ENCODE assay signal across 8 cellular contexts in the genomic region with DNA sequence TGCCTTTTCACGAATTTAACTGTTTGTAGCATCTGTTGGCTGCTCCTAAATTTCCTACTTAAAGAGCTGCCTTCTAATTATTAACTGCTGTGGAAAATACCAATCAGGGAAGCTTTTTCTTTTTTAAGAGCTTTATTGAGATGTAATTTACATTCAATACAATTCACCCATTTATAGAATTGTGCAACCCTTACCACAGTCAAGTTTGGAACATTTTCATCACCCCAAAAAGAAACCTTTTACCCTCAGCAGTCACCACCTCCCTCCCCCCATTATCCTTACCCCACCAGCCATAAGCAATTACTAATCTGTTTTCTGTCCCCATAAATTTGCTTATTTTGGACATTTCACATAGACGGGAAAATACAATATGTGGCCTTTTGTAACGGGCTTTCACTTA. TPM values are rescaled to one million over a fixed set of nuclear protein-coding genes. Genes with fewer than 3 reads are reported as not detected.
DNase-seq lines count a peak whose midpoint lies in the region; TF ChIP-seq lines count a peak whose summit lies in the region.

No MANE protein-coding gene starts in this region.

- H3K23ac ChIP-seq in trophoblast cell (ENCODE audit: low read length): no peak overlapping the region

- H2BK120ac ChIP-seq in trophoblast cell (ENCODE audit: insufficient read depth, low read length, poor library complexity): no peak overlapping the region

- DNase-seq in PC-9: no peak
- no peak for DNase-seq in epithelial cell of proximal tubule (ENCODE audit: low read depth)
- no peak for DNase-seq in trophoblast cell
- no peak for DNase-seq in SHP77 (lab: John Stamatoyannopoulos, UW)
- no peak for DNase-seq in activated CD8-positive, alpha-beta memory T cell treated with anti-CD3 and anti-CD28 coated beads, Interleukin-2, amount 50 U/mL, for 48 hours
- DNase-seq in NCI-H2081 (lab: John Stamatoyannopoulos, UW): no peak
- no peak for DNase-seq in stimulated activated CD4-positive, alpha-beta T cell treated with anti-CD3 and anti-CD28 coated beads, Interleukin-15, amount 100 ng/mL, for 24 hours

- H2BK5ac ChIP-seq in trophoblast cell (ENCODE audit: low read depth, low read length, poor library complexity): no peak overlapping the region

- CTCF ChIA-PET in PC-9 (lab: Charles Lee): no interaction called here

- H3K79me1 ChIP-seq in trophoblast cell (ENCODE audit: low read length): peaks cover 16% of the 10 kb centered on the region

- H2BK12ac ChIP-seq in trophoblast cell (ENCODE audit: low read length): peak overlapping the region; percentile 53

- TF ChIP-seq CTCF in PC-9 (conservative IDR thresholded peaks at IDR 0.05): no peak
- TF ChIP-seq CTCF in epithelial cell of proximal tubule (conservative IDR thresholded peaks at IDR 0.05; ENCODE audit: low read depth, low read length): no peak

- H3K9me2 ChIP-seq in PC-9 (ENCODE audit: insufficient read depth): no peaks in the 10 kb centered on the region

- peak overlapping the region; percentile 90 for H3K4me3 ChIP-seq in PC-9
- peak overlapping the region; percentile 89 for H3K4me3 ChIP-seq in epithelial cell of proximal tubule (ENCODE audit: low read depth, low read length)
- peak overlapping the region; percentile 80 for H3K4me3 ChIP-seq in trophoblast cell (ENCODE audit: low read depth, low read length)

- H4K20me1 ChIP-seq in PC-9 (ENCODE audit: insufficient read depth): no peaks in the 10 kb centered on the region; the same call in 1 of the 2 replicates

- H3K27me3 ChIP-seq in PC-9 (ENCODE audit: insufficient read depth, low read depth) (no peaks in the 10 kb centered on the region), trophoblast cell (ENCODE audit: insufficient read depth, low read length) (no peaks in the 10 kb centered on the region)

- POLR2A ChIA-PET in PC-9 (lab: Charles Lee; ENCODE audit: unreplicated experiment): no interaction called here

- peak overlapping the region; percentile 92 for H3K4me2 ChIP-seq in PC-9
- H3K4me2 ChIP-seq in trophoblast cell (ENCODE audit: low read length): peak overlapping the region; percentile 93

- no peak overlapping the region for H4K12ac ChIP-seq in trophoblast cell (ENCODE audit: low read depth, low read length)

- WGBS in trophoblast cell (ENCODE audit: extremely low coverage, insufficient coverage, insufficient read length): no CpG with 5 or more reads among the region's 3 CpGs

- peak overlapping the region; percentile 81 for H3K4ac ChIP-seq in trophoblast cell (ENCODE audit: low read depth, low read length)

- no peak overlapping the region for H2AK5ac ChIP-seq in trophoblast cell (ENCODE audit: low read length)

- H3K79me2 ChIP-seq in PC-9 (ENCODE audit: low read depth): peaks cover 58% of the 10 kb centered on the region
- H3K79me2 ChIP-seq in trophoblast cell (ENCODE audit: control insufficient read depth, insufficient read depth, low read length, poor library complexity): peaks cover 14% of the 10 kb centered on the region

- H3K27ac ChIP-seq in PC-9 (peak overlapping the region; percentile 94), trophoblast cell (ENCODE audit: low read depth, low read length) (peak overlapping the region; percentile 97)

- no peak overlapping the region for H3K18ac ChIP-seq in trophoblast cell (ENCODE audit: low read length)

- H3K4me1 ChIP-seq in ES-I3 (ENCODE audit: insufficient read depth, low read length) (peaks cover 10% of the 10 kb centered on the region; the same call in 1 of the 2 replicates), PC-9 (replicated peaks; ENCODE audit: insufficient read depth) (peaks cover 20% of the 10 kb centered on the region), trophoblast cell (ENCODE audit: control insufficient read depth in 1 of 2, insufficient read depth in 2 of 2, low read length in 2 of 2) (peaks cover 2 to 10% of the 10 kb centered on the region in 2 experiments)

- H4K8ac ChIP-seq in trophoblast cell (ENCODE audit: low read depth, low read length): no peak overlapping the region

- no peaks in the 10 kb centered on the region for H3K36me3 ChIP-seq in ES-I3 (ENCODE audit: insufficient read depth, low read length)
- no peaks in the 10 kb centered on the region for H3K36me3 ChIP-seq in PC-9 (ENCODE audit: low read depth)
- peaks cover 0 to 5% of the 10 kb centered on the region in 2 experiments for H3K36me3 ChIP-seq in trophoblast cell (ENCODE audit: control insufficient read depth in 1 of 2, insufficient read depth in 2 of 2, low read length in 2 of 2)

- peaks cover 26% of the 10 kb centered on the region for H3F3A ChIP-seq in PC-9 (ENCODE audit: insufficient read depth, low read depth)

- intact Hi-C loops in PC-9 (cut with micrococcal nuclease; ENCODE audit: unreplicated experiment): loop anchor here (5.0 kb wide), 2 partner anchors 611 to 901 kb away; partner anchors contain the start of genes JKAMP and L3HYPDH

- H2AFZ ChIP-seq in PC-9 (peak overlapping the region; percentile 92), trophoblast cell (ENCODE audit: insufficient read depth, low read length, poor library complexity) (no peak overlapping the region)

- no peak overlapping the region for H3K14ac ChIP-seq in trophoblast cell (ENCODE audit: low read length)

- BruUV-seq in PC-9 (replicated peaks; lab: Mats Ljungman, UMichigan): no TSS peak

- H3K9ac ChIP-seq in ES-I3 (ENCODE audit: low read depth, low read length): peak overlapping the region; percentile 78
- H3K9ac ChIP-seq in trophoblast cell (ENCODE audit: low read length): peak overlapping the region; percentile 73

- H3K9me3 ChIP-seq in ES-I3 (ENCODE audit: control insufficient read depth, insufficient read depth, low read length): no peaks in the 10 kb centered on the region
- no peaks in the 10 kb centered on the region for H3K9me3 ChIP-seq in PC-9 (ENCODE audit: insufficient read depth, low read depth)
- no peaks in the 10 kb centered on the region for H3K9me3 ChIP-seq in trophoblast cell (ENCODE audit: insufficient read depth, low read depth, low read length)

- no peak overlapping the region for H4K91ac ChIP-seq in trophoblast cell (ENCODE audit: low read depth, low read length)

RNA-seq across cellular contexts. Expression of gene PCNX4, which starts 1.4 kb away (rescaled TPM):
- 58.3 and 65.1 TPM in 2 replicates for total RNA-seq in PC-9 (2021)
- 39.1 and 63.8 TPM in 2 replicates for total RNA-seq in epithelial cell of proximal tubule
- polyA plus RNA-seq in trophoblast cell (2013): 49.0 and 51.7 TPM in 2 replicates
